Comparison of ENCODE assay signal across 10 cellular contexts in genomic region chr20:63060057-63060991, GRCh38. TPM values are rescaled to one million over a fixed set of nuclear protein-coding genes. Genes with fewer than 3 reads are reported as not detected.
DNase-seq lines count a peak whose midpoint lies in the region; ATAC-seq, FAIRE-seq and TF ChIP-seq lines count a peak whose summit lies in the region.
"Had no signal": no experiment of that assay in that cellular context is flagged by ENCODE, and none has a peak within 500 bp of the region (broad histone marks: within the 10 kb centered on the region; RNA-seq: fewer than 3 reads in every experiment).

No MANE protein-coding gene starts in this region.

- no peaks in the 10 kb centered on the region for H3K27me3 Mint-ChIP-seq in activated CD4-positive, alpha-beta T cell treated with anti-CD3 and anti-CD28 coated beads, Interleukin-2, amount 10 ng/mL, durations not matched to agents 24 days and 14 days

- H2AFZ ChIP-seq in HepG2 (ENCODE audit: low read length), result no peak overlapping the region

- H3K27ac ChIP-seq in HEK293 (ENCODE audit: extremely low read depth, low read depth, low read length) (no peak overlapping the region), HepG2 (ENCODE audit: extremely low read length, insufficient read depth, low read length) (no peak overlapping the region)

- H3K4me2 ChIP-seq in HepG2 (ENCODE audit: low read depth, low read length), result no peak overlapping the region
- H3K4me2 ChIP-seq: smooth muscle cell had no signal

- H3K36me3 ChIP-seq in BE2C, result no peaks in the 10 kb centered on the region
- no peaks in the 10 kb centered on the region for H3K36me3 ChIP-seq in HEK293 (ENCODE audit: control insufficient read depth in 2 of 2, insufficient read depth in 1 of 2, low read length in 2 of 2)
- H3K36me3 ChIP-seq in HepG2 (replicated peaks in 1 of 2; ENCODE audit: control insufficient read depth in 1 of 2, insufficient read depth in 2 of 2, low read length in 2 of 2), result no peaks in the 10 kb centered on the region

- peak; percentile 91 for DNase-seq in BE2C
- peak; percentile 45 for DNase-seq in UCSD-AML1 (lab: John Stamatoyannopoulos, UW; ENCODE audit: unreplicated experiment)
- no peak for DNase-seq in HepG2 (ENCODE audit: low spot score)
- DNase-seq in LoVo (ENCODE audit: low spot score), result no peak
- DNase-seq in superior temporal gyrus (ENCODE audit: extremely low spot score), result no peak
- no peak for DNase-seq in activated CD4-positive, alpha-beta T cell treated with anti-CD3 and anti-CD28 coated beads, Interleukin-2, amount 10 ng/mL, durations not matched to agents 24 days and 14 days
- no peak for DNase-seq in NOMO-1 (lab: John Stamatoyannopoulos, UW; ENCODE audit: unreplicated experiment in 2 of 2)
- DNase-seq: trophoblast cell had no signal

- TF ChIP-seq CTCF in BE2C (IDR thresholded peaks at IDR 0.05; ENCODE audit: low read depth, low read length), result no peak
- TF ChIP-seq CTCF in HEK293 (tag by site-specific recombination; IDR thresholded peaks at IDR 0.05), result no peak
- no peak for TF ChIP-seq CTCF in HepG2 (CRISPR knock-in tag; IDR thresholded peaks at IDR 0.05)

- no peak overlapping the region for H3K9ac ChIP-seq in HepG2 (ENCODE audit: insufficient read depth, low read depth, low read length)

- H3K27me3 ChIP-seq in BE2C (no peaks in the 10 kb centered on the region; the same call in 1 of the 2 replicates), HepG2 (ENCODE audit: control insufficient read depth in 1 of 2, insufficient read depth in 2 of 2, low read length in 2 of 2) (peaks cover 22 to 78% of the 10 kb centered on the region in 2 experiments; a peak in 4 of 5 replicates)

- intact Hi-C loops in HepG2 (cut with micrococcal nuclease; ENCODE audit: unreplicated experiment), result no loop called here
- intact Hi-C loops in activated CD4-positive, alpha-beta T cell treated with anti-CD3 and anti-CD28 coated beads, Interleukin-2, amount 10 ng/mL, durations not matched to agents 24 days and 14 days (cut with micrococcal nuclease), result no loop called here

- BruUV-seq in HepG2 (replicated peaks; lab: Mats Ljungman, UMichigan), result no TSS peak

- POLR2A ChIA-PET in HEK293 (lab: Yijun Ruan, JAX), result no interaction called here
- POLR2A ChIA-PET in HepG2 (lab: Yijun Ruan, JAX), result no interaction called here

- H3K9me3 Mint-ChIP-seq in activated CD4-positive, alpha-beta T cell treated with anti-CD3 and anti-CD28 coated beads, Interleukin-2, amount 10 ng/mL, durations not matched to agents 24 days and 14 days, result peaks cover 7% of the 10 kb centered on the region

- no peak for TF ChIP-seq RAD21 in HepG2 (CRISPR knock-in tag; IDR thresholded peaks at IDR 0.05)

- H3K9me3 ChIP-seq in BE2C (no peaks in the 10 kb centered on the region), HEK293 (ENCODE audit: control insufficient read depth, insufficient read depth, low read depth, low read length) (no peaks in the 10 kb centered on the region), HepG2 (ENCODE audit: low read length) (no peaks in the 10 kb centered on the region)

- peak overlapping the region; percentile 12; the same call in 1 of the 2 replicates for H3K4me3 ChIP-seq in BE2C (ENCODE audit: low read depth, low read length)
- H3K4me3 ChIP-seq in HEK293 (ENCODE audit: low read depth, low read length), result no peak overlapping the region
- no peak overlapping the region for H3K4me3 ChIP-seq in HepG2 (replicated peaks in 1 of 3; ENCODE audit: insufficient read depth in 1 of 3, low read depth in 2 of 3, low read length in 3 of 3)
- H3K4me3 ChIP-seq: smooth muscle cell had no signal

- FAIRE-seq in HepG2 (lab: Jason Lieb, UNC), result no peak

- H3K79me2 ChIP-seq in HepG2 (ENCODE audit: insufficient read depth, low read length), result no peaks in the 10 kb centered on the region

- WGBS in HepG2 (ENCODE audit: low lambda C conversion rate), result 22% methylated on average over 21 of the region's 23 CpGs

- CTCF ChIA-PET in HEK293 (lab: Yijun Ruan, JAX), result interaction anchor here (0.8 kb wide), 2 partner anchors 122 to 154 kb away, joined by 3 read pairs; no protein-coding TSS in a partner anchor
- CTCF ChIA-PET in HepG2 (lab: Yijun Ruan, JAX; ENCODE audit: low intra/inter-chr PET ratio, low total read pairs), result no interaction called here

- TF ChIP-seq POLR2A in HepG2 (IDR thresholded peaks at IDR 0.05; ENCODE audit: insufficient read depth in 1 of 2, low read depth in 2 of 2, low read length in 2 of 2), result no peak

- peaks cover 13% of the 10 kb centered on the region for H4K20me1 ChIP-seq in HepG2 (ENCODE audit: insufficient read depth, low read length)

- H3K4me3 Mint-ChIP-seq in activated CD4-positive, alpha-beta T cell treated with anti-CD3 and anti-CD28 coated beads, Interleukin-2, amount 10 ng/mL, durations not matched to agents 24 days and 14 days, result no peak overlapping the region

- no peak; the same call in 2 of the 3 replicates for ATAC-seq in HepG2

- TF ChIP-seq EP300 in HepG2 (IDR thresholded peaks at IDR 0.05; ENCODE audit: low read depth in 2 of 2, low read length in 2 of 2) (no peak), HepG2 (CRISPR knock-in tag; IDR thresholded peaks at IDR 0.05; ENCODE audit: borderline replicate concordance) (no peak)

- no peaks in the 10 kb centered on the region for H3K4me1 Mint-ChIP-seq in activated CD4-positive, alpha-beta T cell treated with anti-CD3 and anti-CD28 coated beads, Interleukin-2, amount 10 ng/mL, durations not matched to agents 24 days and 14 days

- H3K27ac Mint-ChIP-seq in activated CD4-positive, alpha-beta T cell treated with anti-CD3 and anti-CD28 coated beads, Interleukin-2, amount 10 ng/mL, durations not matched to agents 24 days and 14 days, result no peak overlapping the region

- in situ Hi-C loops in HepG2 (cut with HindIII; ENCODE audit: extremely low pct_ligation_motif_present, low pct_unique_long_range_greater_than_20kb), result no loop called here

- no peaks in the 10 kb centered on the region for H3K36me3 Mint-ChIP-seq in activated CD4-positive, alpha-beta T cell treated with anti-CD3 and anti-CD28 coated beads, Interleukin-2, amount 10 ng/mL, durations not matched to agents 24 days and 14 days (ENCODE audit: low read depth)

- H3K4me1 ChIP-seq in BE2C, result peaks cover 12% of the 10 kb centered on the region
- H3K4me1 ChIP-seq in HEK293 (ENCODE audit: control insufficient read depth, insufficient read depth, low read length), result no peaks in the 10 kb centered on the region
- H3K4me1 ChIP-seq in HepG2 (ENCODE audit: insufficient read depth, low read length), result peaks cover 9% of the 10 kb centered on the region

TF ChIP-seq in HEK293, 187 proteins besides CTCF, POLR2A, EP300 and RAD21 (continues in another document):
- TF ChIP-seq KLF10 (tag by site-specific recombination; IDR thresholded peaks at IDR 0.05), result no peak; the same call in 1 of the 2 replicates
- peak; percentile 44; the same call in 1 of the 2 replicates for TF ChIP-seq KLF9 (tag by site-specific recombination; IDR thresholded peaks at IDR 0.05; ENCODE audit: low read depth)

TF ChIP-seq in HepG2, 621 proteins besides CTCF, POLR2A, EP300 and RAD21:
- TF ChIP-seq ZNF460 (CRISPR knock-in tag; IDR thresholded peaks at IDR 0.05; ENCODE audit: borderline replicate concordance) (no peak), GABPA (IDR thresholded peaks at IDR 0.05; ENCODE audit: low read depth, low read length) (no peak), GABPA (CRISPR knock-in tag; IDR thresholded peaks at IDR 0.05; ENCODE audit: low read depth) (peak; percentile 13; the same call in 1 of the 2 replicates), NR0B2 (CRISPR knock-in tag; IDR thresholded peaks at IDR 0.05) (0 out of 2 replicates have a peak, but pooled peaks have one; percentile 30), FOSL2 (CRISPR knock-in tag; IDR thresholded peaks at IDR 0.05) (peak; percentile 51)

RNA-seq across cellular contexts. Expression of gene BHLHE23, which starts 53.6 kb away (rescaled TPM):
- polyA plus RNA-seq in BE2C (2012; ENCODE audit: insufficient read depth, insufficient read length, low read depth), result not detected
- total RNA-seq in HepG2 (2016; rRNA removed; fragmentation: Illumina TruSeq; extraction: Trizol), result not detected in 2 replicates
- total RNA-seq in HepG2 (2016; cell fraction: cytosol; rRNA removed; fragmentation: Illumina TruSeq; extraction: Trizol; ENCODE audit: low read depth), result not detected in 2 replicates
- not detected in 2 replicates for total RNA-seq in HepG2 (2016; cell fraction: insoluble cytoplasmic fraction; rRNA removed; fragmentation: Illumina TruSeq; extraction: Trizol)
- not detected in 2 replicates for total RNA-seq in HepG2 (2016; cell fraction: membrane; rRNA removed; fragmentation: Illumina TruSeq; extraction: Trizol)
- not detected in 2 replicates for total RNA-seq in HepG2 (2016; cell fraction: nucleus; rRNA removed; fragmentation: Illumina TruSeq; extraction: Trizol)
- polyA plus RNA-seq in HepG2 (2011; rRNA removed), result not detected in 2 replicates
- not detected in 2 replicates for polyA plus RNA-seq in HepG2 (2011; cell fraction: cytosol; rRNA removed)
- not detected in 2 replicates for polyA plus RNA-seq in HepG2 (2011; cell fraction: nucleus; rRNA removed)
- not detected in 2 replicates for polyA plus RNA-seq in HepG2 (2012)
- polyA plus RNA-seq in HepG2 (2016; cell fraction: cytosol; fragmentation: Illumina TruSeq; extraction: Trizol; ENCODE audit: low read depth), result not detected in 2 replicates
- not detected in 2 replicates for polyA plus RNA-seq in HepG2 (2016; cell fraction: insoluble cytoplasmic fraction; fragmentation: Illumina TruSeq; extraction: Trizol; ENCODE audit: low read depth)
- not detected in 2 replicates for polyA plus RNA-seq in HepG2 (2016; cell fraction: membrane; fragmentation: Illumina TruSeq; extraction: Trizol; ENCODE audit: low read depth)
- not detected in 2 replicates for polyA plus RNA-seq in HepG2 (2016; cell fraction: nucleus; fragmentation: Illumina TruSeq; extraction: Trizol; ENCODE audit: insufficient read depth, low read depth)
- not detected in 2 replicates for polyA minus RNA-seq in HepG2 (2011; rRNA and poly(A)+ RNA removed; ENCODE audit: low replicate concordance)
- polyA minus RNA-seq in HepG2 (2011; cell fraction: cytosol; rRNA and poly(A)+ RNA removed), result not detected in 2 replicates
- polyA minus RNA-seq in HepG2 (2011; cell fraction: nucleus; rRNA and poly(A)+ RNA removed), result not detected in 2 replicates
- not detected in 2 replicates for total RNA-seq in activated CD4-positive, alpha-beta T cell treated with anti-CD3 and anti-CD28 coated beads, Interleukin-2, amount 10 ng/mL, durations not matched to agents 24 days and 14 days
- total RNA-seq: smooth muscle cell had no signal
- polyA plus RNA-seq: smooth muscle cell had no signal

Comparison
In these comparisons a context has a peak if more than half of its experiments do, and no peak if none do; other contexts are left out.
1. DNase-seq: peak in BE2C (single experiment) and UCSD-AML1 (single experiment); none in HepG2 (single experiment), LoVo (single experiment), superior temporal gyrus (single experiment), activated CD4-positive, alpha-beta T cell treated with anti-CD3 and anti-CD28 coated beads, Interleukin-2, amount 10 ng/mL, durations not matched to agents 24 days and 14 days (single experiment) and NOMO-1 (0 of 2).